Comparison of ENCODE assay signal across 22 cellular contexts in the genomic region with DNA sequence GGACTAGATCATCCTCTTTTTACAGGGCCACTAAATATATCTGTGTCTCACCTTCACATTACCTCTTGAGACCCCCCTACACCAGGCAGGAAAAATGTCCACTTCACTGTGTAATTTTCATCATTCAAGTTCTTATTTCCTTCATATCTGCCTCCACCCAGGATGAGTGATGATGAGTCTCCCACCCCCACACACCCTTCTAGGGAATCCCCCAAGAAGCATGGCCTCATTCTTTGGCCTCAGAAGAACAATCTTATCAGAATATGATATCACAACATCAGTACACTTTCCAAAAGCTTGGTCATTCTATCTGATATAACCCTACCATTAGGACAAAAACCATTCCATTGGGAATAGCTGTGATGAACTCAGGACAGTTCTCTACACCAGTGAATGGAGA.
DNase-seq lines count a peak whose midpoint lies in the region; ATAC-seq and TF ChIP-seq lines count a peak whose summit lies in the region.
"Had no signal": no experiment of that assay in that cellular context is flagged by ENCODE, and none has a peak within 500 bp of the region (broad histone marks: within the 10 kb centered on the region; RNA-seq: fewer than 3 reads in every experiment).

No MANE protein-coding gene starts in this region.

- CTCF ChIA-PET in CD4-positive, alpha-beta T cell (lab: Charles Lee) = no interaction called here
- CTCF ChIA-PET in PC-9 (lab: Charles Lee) = no interaction called here

- H3K36me3 ChIP-seq in OCI-LY3 (replicated peaks; ENCODE audit: low read depth, low read length) (no peaks in the 10 kb centered on the region), brain microvascular endothelial cell (replicated peaks) (no peaks in the 10 kb centered on the region), PC-9 (ENCODE audit: low read depth) (no peaks in the 10 kb centered on the region)
- H3K36me3 ChIP-seq: ascending aorta, stomach had no signal

- POLR2A ChIA-PET in CD4-positive, alpha-beta T cell (lab: Charles Lee) = no interaction called here
- POLR2A ChIA-PET in PC-9 (lab: Charles Lee; ENCODE audit: unreplicated experiment) = no interaction called here

- intact Hi-C loops in CD4-positive, alpha-beta T cell (cut with DNase I, micrococcal nuclease) = no loop called here
- intact Hi-C loops in PC-9 (cut with micrococcal nuclease; ENCODE audit: unreplicated experiment) = no loop called here

- BruUV-seq in PC-9 (replicated peaks; lab: Mats Ljungman, UMichigan) = no TSS peak

- H3K79me2 ChIP-seq in OCI-LY3 (ENCODE audit: low read length) (no peaks in the 10 kb centered on the region), PC-9 (ENCODE audit: low read depth) (no peaks in the 10 kb centered on the region)

- no peaks in the 10 kb centered on the region for H3K9me2 ChIP-seq in PC-9 (ENCODE audit: insufficient read depth)

- H3K27ac ChIP-seq in OCI-LY3 (ENCODE audit: low read length) (peak overlapping the region; percentile 80), brain microvascular endothelial cell (no peak overlapping the region), PC-9 (no peak overlapping the region)
- no peak overlapping the region for H3K27ac ChIP-seq in CD4-positive, alpha-beta T cell (ENCODE audit: low read depth, low read length)
- H3K27ac ChIP-seq: ascending aorta, stomach had no signal

- H4K20me1 ChIP-seq in OCI-LY3 (ENCODE audit: insufficient read depth, low read length) (no peaks in the 10 kb centered on the region), PC-9 (ENCODE audit: insufficient read depth) (no peaks in the 10 kb centered on the region)

- no peak overlapping the region for H3K27ac Mint-ChIP-seq in CD4-positive, alpha-beta T cell
- H3K27ac Mint-ChIP-seq: effector memory CD8-positive, alpha-beta T cell; progenitor cell of endocrine pancreas had no signal

- no peak overlapping the region for H3K4me3 Mint-ChIP-seq in CD4-positive, alpha-beta T cell
- H3K4me3 Mint-ChIP-seq: CD8-positive, alpha-beta memory T cell; effector memory CD8-positive, alpha-beta T cell had no signal

- no peaks in the 10 kb centered on the region for H3K9me3 ChIP-seq in OCI-LY3 (ENCODE audit: insufficient read depth, low read length)
- no peaks in the 10 kb centered on the region for H3K9me3 ChIP-seq in CD4-positive, alpha-beta T cell (ENCODE audit: control insufficient read depth, low read length)
- H3K9me3 ChIP-seq in PC-9 (ENCODE audit: insufficient read depth, low read depth) = no peaks in the 10 kb centered on the region
- H3K9me3 ChIP-seq: ascending aorta, stomach had no signal

- no peak overlapping the region for H3K9ac ChIP-seq in OCI-LY3 (ENCODE audit: low read length)

- no peaks in the 10 kb centered on the region for H3K4me1 Mint-ChIP-seq in CD4-positive, alpha-beta T cell (ENCODE audit: low read depth)
- H3K4me1 Mint-ChIP-seq: CD8-positive, alpha-beta memory T cell had no signal

- ATAC-seq in stimulated activated naive CD8-positive, alpha-beta T cell treated with anti-CD3 and anti-CD28 coated beads, Interleukin-15, Interleukin-2, amounts not matched to agents 100 U/mL and 50 U/mL, for 24 hours = peak; percentile 89
- ATAC-seq in CD4-positive, alpha-beta T cell (ENCODE audit: poor library complexity) = no peak
- ATAC-seq in GM18868 (IDR thresholded peaks at IDR 0.05; ENCODE audit: unreplicated experiment) = no peak
- ATAC-seq: effector memory CD8-positive, alpha-beta T cell; left lobe of liver had no signal

- H3K4me3 ChIP-seq in OCI-LY3 (ENCODE audit: low read length) (no peak overlapping the region), brain microvascular endothelial cell (ENCODE audit: low read depth, low read length) (no peak overlapping the region), PC-9 (no peak overlapping the region)
- H3K4me3 ChIP-seq: ascending aorta, stomach had no signal

- H3K27me3 Mint-ChIP-seq in CD4-positive, alpha-beta T cell = no peaks in the 10 kb centered on the region
- H3K27me3 Mint-ChIP-seq: progenitor cell of endocrine pancreas had no signal

- peaks cover 13% of the 10 kb centered on the region for H3F3A ChIP-seq in PC-9 (ENCODE audit: insufficient read depth, low read depth)

- H2AFZ ChIP-seq in OCI-LY3 (ENCODE audit: low read depth, low read length) (0 out of 2 replicates have a peak overlapping the region, but pooled peaks have one; percentile 9), PC-9 (no peak overlapping the region)

- peaks cover 4% of the 10 kb centered on the region; the same call in 1 of the 2 replicates for H3K27me3 ChIP-seq in OCI-LY3 (ENCODE audit: low read depth, low read length)
- no peaks in the 10 kb centered on the region for H3K27me3 ChIP-seq in brain microvascular endothelial cell (replicated peaks)
- no peaks in the 10 kb centered on the region for H3K27me3 ChIP-seq in CD4-positive, alpha-beta T cell (ENCODE audit: control insufficient read depth, insufficient read depth, low read length)
- H3K27me3 ChIP-seq in PC-9 (ENCODE audit: insufficient read depth, low read depth) = no peaks in the 10 kb centered on the region
- H3K27me3 ChIP-seq: ascending aorta, stomach had no signal

- H3K4me1 ChIP-seq in OCI-LY3 (ENCODE audit: low read length) = peaks cover 37% of the 10 kb centered on the region
- peaks cover 22% of the 10 kb centered on the region for H3K4me1 ChIP-seq in PC-9 (replicated peaks; ENCODE audit: insufficient read depth)
- H3K4me1 ChIP-seq: ascending aorta, stomach had no signal

- TF ChIP-seq CTCF in OCI-LY3 (IDR thresholded peaks at IDR 0.05; ENCODE audit: low read depth, low read length) (no peak), brain microvascular endothelial cell (IDR thresholded peaks at IDR 0.05; ENCODE audit: low read depth, low read length, missing control alignments) (no peak), PC-9 (conservative IDR thresholded peaks at IDR 0.05) (no peak)
- TF ChIP-seq CTCF in CD4-positive, alpha-beta T cell (IDR thresholded peaks at IDR 0.05) = no peak

- in situ Hi-C loops in brain microvascular endothelial cell (cut with HindIII; ENCODE audit: low pct_ligation_motif_present, low sequenced_read_pairs) = no loop called here

- H3K9me3 Mint-ChIP-seq in CD4-positive, alpha-beta T cell = no peaks in the 10 kb centered on the region
- H3K9me3 Mint-ChIP-seq: CD8-positive, alpha-beta memory T cell; effector memory CD8-positive, alpha-beta T cell had no signal

- H3K36me3 Mint-ChIP-seq in CD4-positive, alpha-beta T cell (ENCODE audit: low read depth) = no peaks in the 10 kb centered on the region
- H3K36me3 Mint-ChIP-seq: CD8-positive, alpha-beta memory T cell had no signal

- H3K4me2 ChIP-seq in OCI-LY3 (ENCODE audit: low read length) (peak overlapping the region; percentile 63), PC-9 (no peak overlapping the region)

- peak; percentile 34 for DNase-seq in stimulated activated CD4-positive, alpha-beta T cell treated with anti-CD3 and anti-CD28 coated beads, Interleukin-15, amount 100 ng/mL, for 24 hours
- no peak for DNase-seq in stimulated activated CD4-positive, alpha-beta T cell treated with anti-CD3 and anti-CD28 coated beads, Interleukin-4, amount 100 ng/mL, for 4 hours
- DNase-seq in brain microvascular endothelial cell (peak; percentile 30), PC-9 (no peak)
- DNase-seq in stimulated activated naive CD8-positive, alpha-beta T cell treated with anti-CD3 and anti-CD28 coated beads, Interleukin-15, Interleukin-2, amounts not matched to agents 100 U/mL and 50 U/mL, for 24 hours = peak; percentile 25
- no peak for DNase-seq in CD4-positive, alpha-beta T cell
- DNase-seq: activated CD8-positive, alpha-beta memory T cell treated with anti-CD3 and anti-CD28 coated beads for 24 hours; CD8-positive, alpha-beta memory T cell; effector memory CD8-positive, alpha-beta T cell; head of caudate nucleus; midbrain; NCI-H1092 treated with DMSO at 0.1 percent for 48 hours; NCI-H2081; NCI-H510A; Right ventricle myocardium superior; stomach; trophoblast cell had no signal

Comparison
In these comparisons a context has a peak if more than half of its experiments do, and no peak if none do; other contexts are left out.
1. DNase-seq: peak in stimulated activated CD4-positive, alpha-beta T cell treated with anti-CD3 and anti-CD28 coated beads, Interleukin-15, amount 100 ng/mL, for 24 hours (single experiment), brain microvascular endothelial cell (single experiment) and stimulated activated naive CD8-positive, alpha-beta T cell treated with anti-CD3 and anti-CD28 coated beads, Interleukin-15, Interleukin-2, amounts not matched to agents 100 U/mL and 50 U/mL, for 24 hours (single experiment); none in stimulated activated CD4-positive, alpha-beta T cell treated with anti-CD3 and anti-CD28 coated beads, Interleukin-4, amount 100 ng/mL, for 4 hours (0 of 2), CD4-positive, alpha-beta T cell (0 of 10) and PC-9 (0 of 2).